Comparison of ENCODE assay signal across 23 cellular contexts in genomic region chr6:166501246-166501645, GRCh38.
DNase-seq lines count a peak whose midpoint lies in the region; ATAC-seq and TF ChIP-seq lines count a peak whose summit lies in the region.
"Had no signal": no experiment of that assay in that cellular context is flagged by ENCODE, and none has a peak within 500 bp of the region (broad histone marks: within the 10 kb centered on the region; RNA-seq: fewer than 3 reads in every experiment).

No MANE protein-coding gene starts in this region.

- no peak overlapping the region for H3K27ac ChIP-seq in sigmoid colon
- H3K27ac ChIP-seq: BLaER1 had no signal

- no peaks in the 10 kb centered on the region for H3K9me3 ChIP-seq in sigmoid colon
- H3K9me3 ChIP-seq: BE2C had no signal

- no peak for TF ChIP-seq CTCF in sigmoid colon (IDR thresholded peaks at IDR 0.05)

- H3K4me1 ChIP-seq in sigmoid colon = no peaks in the 10 kb centered on the region
- H3K4me1 ChIP-seq: BLaER1 had no signal

- no peaks in the 10 kb centered on the region for H3K27me3 ChIP-seq in sigmoid colon
- H3K27me3 ChIP-seq: BE2C, BLaER1 had no signal

- intact Hi-C loops in Right ventricle myocardium inferior (cut with DNase I) (no loop called here), left cardiac atrium (cut with DNase I) (no loop called here), sigmoid colon (cut with DNase I) (no loop called here)

- peaks cover 0 to 65% (median 4%) of the 10 kb centered on the region in 4 donors for H3K36me3 ChIP-seq in sigmoid colon

- DNase-seq in Right ventricle myocardium inferior (ENCODE audit: missing footprints) (peak; percentile 50), left cardiac atrium (no peak), mesenteric fat pad (ENCODE audit: low spot score) (peak; percentile 87), sigmoid colon (peak; percentile 57)
- DNase-seq in stimulated activated naive CD8-positive, alpha-beta T cell treated with anti-CD3 and anti-CD28 coated beads, Interleukin-15, Interleukin-2, amounts not matched to agents 100 U/mL and 50 U/mL, for 24 hours = no peak
- DNase-seq: 8988T; ACHN; BE2C; C1 segment of cervical spinal cord; CD4-positive, alpha-beta memory T cell; CD4-positive, CD25-positive, alpha-beta regulatory T cell; CD8-positive, alpha-beta memory T cell; COR-L47; DMS 273 treated with DMSO at 0.1 percent for 48 hours; DMS153; DMS53; DMS79; DND-41; EL; GDM1 had no signal

- no peak overlapping the region for H3K4me3 ChIP-seq in sigmoid colon
- H3K4me3 ChIP-seq: BLaER1, GM12878 had no signal

- no peak for TF ChIP-seq POLR2A in sigmoid colon (IDR thresholded peaks at IDR 0.05)

- TF ChIP-seq EP300 in sigmoid colon (IDR thresholded peaks at IDR 0.05) = no peak

- ATAC-seq in Right ventricle myocardium inferior = no peak
- ATAC-seq in left cardiac atrium = no peak
- ATAC-seq in stimulated activated naive CD8-positive, alpha-beta T cell treated with anti-CD3 and anti-CD28 coated beads, Interleukin-15, Interleukin-2, amounts not matched to agents 100 U/mL and 50 U/mL, for 24 hours = no peak
- no peak for ATAC-seq in GM21360 (IDR thresholded peaks at IDR 0.05; ENCODE audit: unreplicated experiment)
- ATAC-seq: GM12878 had no signal

- 85 to 89% methylated on average over 14 of the region's 14 CpGs for WGBS in sigmoid colon, 2 donors

Comparison
In these comparisons a context has a peak if more than half of its experiments do, and no peak if none do; other contexts are left out.
1. DNase-seq: peak in Right ventricle myocardium inferior (single experiment), mesenteric fat pad (single experiment) and sigmoid colon (single experiment); none in left cardiac atrium (single experiment) and stimulated activated naive CD8-positive, alpha-beta T cell treated with anti-CD3 and anti-CD28 coated beads, Interleukin-15, Interleukin-2, amounts not matched to agents 100 U/mL and 50 U/mL, for 24 hours (single experiment).